In the genomic region with DNA sequence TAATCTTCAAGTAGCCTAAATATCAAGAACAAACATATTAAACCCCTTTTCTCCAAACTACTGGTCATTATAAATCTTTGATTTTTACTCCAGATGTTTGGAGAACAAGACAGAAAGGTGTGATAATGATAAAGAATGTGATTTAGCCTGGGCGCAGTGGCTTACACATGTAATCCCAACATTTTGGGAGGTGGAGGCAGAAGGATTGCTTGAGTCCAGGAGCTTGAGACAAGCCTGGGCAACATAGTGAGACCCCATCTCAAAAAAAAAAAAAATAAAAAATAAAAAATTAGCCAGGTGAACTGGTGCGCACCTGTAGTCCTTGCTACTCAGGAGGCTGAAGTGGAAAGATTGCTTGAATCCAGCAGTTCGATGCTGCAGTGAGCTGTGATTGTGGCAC, we compare ENCODE assay signal across 20 cellular contexts. TPM values are rescaled to one million over a fixed set of nuclear protein-coding genes. Genes with fewer than 3 reads are reported as not detected.
DNase-seq lines count a peak whose midpoint lies in the region; TF ChIP-seq lines count a peak whose summit lies in the region.
"Had no signal": no experiment of that assay in that cellular context is flagged by ENCODE, and none has a peak within 500 bp of the region (broad histone marks: within the 10 kb centered on the region; RNA-seq: fewer than 3 reads in every experiment).

No MANE protein-coding gene starts in this region.

- no peak overlapping the region for H3K4me3 Mint-ChIP-seq in activated naive CD4-positive, alpha-beta T cell treated with anti-CD3 and anti-CD28 coated beads, Interleukin-2, amount 50 U/mL, for 24 hours
- no peak overlapping the region for H3K4me3 Mint-ChIP-seq in activated CD4-positive, alpha-beta memory T cell treated with anti-CD3 and anti-CD28 coated beads, Interleukin-2, amount 10 ng/mL, durations not matched to agents 7 days and 5 days

- H3K27me3 ChIP-seq in parathyroid adenoma (ENCODE audit: control insufficient read depth, insufficient read depth, low read length): no peaks in the 10 kb centered on the region

- H2AFZ ChIP-seq in parathyroid adenoma: no peak overlapping the region

- no peaks in the 10 kb centered on the region for H3K9me3 Mint-ChIP-seq in activated naive CD4-positive, alpha-beta T cell treated with anti-CD3 and anti-CD28 coated beads, Interleukin-2, amount 50 U/mL, for 24 hours
- H3K9me3 Mint-ChIP-seq in activated CD4-positive, alpha-beta memory T cell treated with anti-CD3 and anti-CD28 coated beads, Interleukin-2, amount 10 ng/mL, durations not matched to agents 7 days and 5 days: no peaks in the 10 kb centered on the region

- H3K27ac ChIP-seq in HEK293 (ENCODE audit: extremely low read depth, low read depth, low read length) (no peak overlapping the region), parathyroid adenoma (peak overlapping the region; percentile 83)

- no peaks in the 10 kb centered on the region for H3K36me3 ChIP-seq in HEK293 (ENCODE audit: control insufficient read depth in 2 of 2, insufficient read depth in 1 of 2, low read length in 2 of 2)
- H3K36me3 ChIP-seq in parathyroid adenoma (ENCODE audit: control insufficient read depth, insufficient read depth, low read length): no peaks in the 10 kb centered on the region

- H3K4me1 ChIP-seq in HEK293 (ENCODE audit: control insufficient read depth, insufficient read depth, low read length) (peaks cover 3% of the 10 kb centered on the region; the same call in 1 of the 2 replicates), parathyroid adenoma (peaks cover 65% of the 10 kb centered on the region)

- H3K79me2 ChIP-seq in parathyroid adenoma: peaks cover 39% of the 10 kb centered on the region

- H3K4me2 ChIP-seq in parathyroid adenoma (ENCODE audit: low read length): peak overlapping the region; percentile 10

- POLR2A ChIA-PET in HEK293 (lab: Yijun Ruan, JAX): no interaction called here
- POLR2A ChIA-PET in activated CD4-positive, alpha-beta memory T cell treated with anti-CD3 and anti-CD28 coated beads, Interleukin-2, amount 10 ng/mL, durations not matched to agents 7 days and 5 days (lab: Charles Lee): interaction anchor here (0.7 to 6.6 kb wide), 4 partner anchors 8 to 296 kb away, joined by 3 to 56 read pairs (median 6); partner anchors contain the start of genes FUCA2 and LTV1

- no peaks in the 10 kb centered on the region for H3K27me3 Mint-ChIP-seq in activated naive CD4-positive, alpha-beta T cell treated with anti-CD3 and anti-CD28 coated beads, Interleukin-2, amount 50 U/mL, for 24 hours
- no peaks in the 10 kb centered on the region for H3K27me3 Mint-ChIP-seq in activated CD4-positive, alpha-beta memory T cell treated with anti-CD3 and anti-CD28 coated beads, Interleukin-2, amount 10 ng/mL, durations not matched to agents 7 days and 5 days

- H3K9ac ChIP-seq in parathyroid adenoma: no peak overlapping the region

- no peak for DNase-seq in activated naive CD4-positive, alpha-beta T cell treated with anti-CD3 and anti-CD28 coated beads, Interleukin-2, amount 50 U/mL, for 16 hours
- no peak for DNase-seq in activated CD4-positive, alpha-beta memory T cell treated with anti-CD3 and anti-CD28 coated beads, Interleukin-2, amount 10 ng/mL, durations not matched to agents 7 days and 5 days
- no peak for DNase-seq in AG08396 (ENCODE audit: low spot score)
- DNase-seq in NCI-H1436 treated with DMSO at 0.1 percent for 48 hours (lab: John Stamatoyannopoulos, UW): no peak
- no peak for DNase-seq in SW 1271 (lab: John Stamatoyannopoulos, UW)
- DNase-seq: ACHN, AML-193, DMS79, Karpas-422, NCI-H1048, NCI-H1436, NCI-H2029, NCI-H345, NCI-H524 treated with DMSO at 0.1 percent for 48 hours, PC-3, RPMI8226, SHP77 treated with DMSO at 0.1 percent for 48 hours had no signal

- no peak overlapping the region for H3K4me3 ChIP-seq in HEK293 (ENCODE audit: low read depth, low read length)
- H3K4me3 ChIP-seq in parathyroid adenoma (ENCODE audit: low read depth, low read length): peak overlapping the region; percentile 25

- CTCF ChIA-PET in HEK293 (lab: Yijun Ruan, JAX): interaction anchor here (2.0 kb wide), 1 partner anchor 33 kb away, joined by 7 read pairs; no protein-coding TSS in a partner anchor
- CTCF ChIA-PET in activated CD4-positive, alpha-beta memory T cell treated with anti-CD3 and anti-CD28 coated beads, Interleukin-2, amount 10 ng/mL, durations not matched to agents 7 days and 5 days (lab: Charles Lee): interaction anchor here (0.9 to 1.8 kb wide), 3 partner anchors 11 to 309 kb away, joined by 3 to 6 read pairs (median 6); no protein-coding TSS in a partner anchor

- H3K27ac Mint-ChIP-seq in activated naive CD4-positive, alpha-beta T cell treated with anti-CD3 and anti-CD28 coated beads, Interleukin-2, amount 50 U/mL, for 24 hours: peak overlapping the region; percentile 92
- peak overlapping the region; percentile 90 for H3K27ac Mint-ChIP-seq in activated CD4-positive, alpha-beta memory T cell treated with anti-CD3 and anti-CD28 coated beads, Interleukin-2, amount 10 ng/mL, durations not matched to agents 7 days and 5 days

- no peaks in the 10 kb centered on the region for H3K36me3 Mint-ChIP-seq in activated naive CD4-positive, alpha-beta T cell treated with anti-CD3 and anti-CD28 coated beads, Interleukin-2, amount 50 U/mL, for 24 hours
- peaks cover 19% of the 10 kb centered on the region for H3K36me3 Mint-ChIP-seq in activated CD4-positive, alpha-beta memory T cell treated with anti-CD3 and anti-CD28 coated beads, Interleukin-2, amount 10 ng/mL, durations not matched to agents 7 days and 5 days (ENCODE audit: low read depth)

- H3K4me1 Mint-ChIP-seq in activated naive CD4-positive, alpha-beta T cell treated with anti-CD3 and anti-CD28 coated beads, Interleukin-2, amount 50 U/mL, for 24 hours: peaks cover 81% of the 10 kb centered on the region
- H3K4me1 Mint-ChIP-seq in activated CD4-positive, alpha-beta memory T cell treated with anti-CD3 and anti-CD28 coated beads, Interleukin-2, amount 10 ng/mL, durations not matched to agents 7 days and 5 days: peaks cover 87% of the 10 kb centered on the region

- H3K9me3 ChIP-seq in HEK293 (ENCODE audit: control insufficient read depth, insufficient read depth, low read depth, low read length): no peaks in the 10 kb centered on the region
- no peaks in the 10 kb centered on the region for H3K9me3 ChIP-seq in parathyroid adenoma (ENCODE audit: control insufficient read depth, low read length)

- no peak for TF ChIP-seq CTCF in HEK293 (tag by site-specific recombination; IDR thresholded peaks at IDR 0.05)
- no peak for TF ChIP-seq CTCF in parathyroid adenoma (IDR thresholded peaks at IDR 0.05)

TF ChIP-seq in HEK293, 187 proteins besides CTCF, POLR2A, EP300 and RAD21:
- TF ChIP-seq SETDB1 (IDR thresholded peaks at IDR 0.05; ENCODE audit: insufficient read length, low read length) (no peak), ZNF121 (tag by site-specific recombination; IDR thresholded peaks at IDR 0.05) (peak; percentile 60; the same call in 1 of the 2 replicates)

RNA-seq across cellular contexts. Expression of gene FUCA2, which starts 35.1 kb away (rescaled TPM):
- 10 to 100 TPM; 22.1 to 23.1 TPM for total RNA-seq in activated CD4-positive, alpha-beta memory T cell treated with anti-CD3 and anti-CD28 coated beads, Interleukin-2, amount 10 ng/mL, durations not matched to agents 7 days and 5 days
